In genomic region chr7:99002146-99002826, GRCh38 we compare ENCODE assay signal across 20 cellular contexts.
DNase-seq lines count a peak whose midpoint lies in the region; ATAC-seq and TF ChIP-seq lines count a peak whose summit lies in the region.
"Had no signal": no experiment of that assay in that cellular context is flagged by ENCODE, and none has a peak within 500 bp of the region (broad histone marks: within the 10 kb centered on the region; RNA-seq: fewer than 3 reads in every experiment).

No MANE protein-coding gene starts in this region.

- H3K9me3 Mint-ChIP-seq in activated T-cell treated with anti-CD3 and anti-CD28 coated beads, Interleukin-2, amount 50 U/mL, for 24 hours = no peaks in the 10 kb centered on the region
- H3K9me3 Mint-ChIP-seq in stimulated activated naive CD8-positive, alpha-beta T cell treated with anti-CD3 and anti-CD28 coated beads, Interleukin-15, amount 100 ng/mL, for 72 hours = no peaks in the 10 kb centered on the region
- peaks cover 2% of the 10 kb centered on the region for H3K9me3 Mint-ChIP-seq in glutamatergic neuron (ENCODE audit: unreplicated experiment)
- no peaks in the 10 kb centered on the region for H3K9me3 Mint-ChIP-seq in endodermal cell
- H3K9me3 Mint-ChIP-seq: activated naive CD4-positive, alpha-beta T cell treated with anti-CD3 and anti-CD28 coated beads, Interleukin-2, amount 50 U/mL, for 24 hours; HFFc6; T-helper 2 cell treated with Interferon-gamma antibody and Interleukin-4, amounts not matched to agents 5 μg/mL and 100 μg/mL, for 36 hours had no signal

- H3K36me3 Mint-ChIP-seq in activated T-cell treated with anti-CD3 and anti-CD28 coated beads, Interleukin-2, amount 50 U/mL, for 24 hours (ENCODE audit: low read depth) = peaks cover 92% of the 10 kb centered on the region
- H3K36me3 Mint-ChIP-seq in glutamatergic neuron (ENCODE audit: unreplicated experiment) (no peaks in the 10 kb centered on the region), endodermal cell (ENCODE audit: low read depth) (peaks cover 71% of the 10 kb centered on the region)

- ATAC-seq in left lobe of liver = no peak
- no peak for ATAC-seq in stimulated activated naive CD8-positive, alpha-beta T cell treated with anti-CD3 and anti-CD28 coated beads, Interleukin-15, amount 100 ng/mL, for 72 hours
- ATAC-seq: activated CD4-positive, CD25-positive, alpha-beta regulatory T cell treated with anti-CD3 and anti-CD28 coated beads, Interleukin-2, amount 50 U/mL, for 24 hours; SK-N-SH treated with all-trans-retinoic acid at 6 μM for 48 hours had no signal

- TF ChIP-seq CTCF in glutamatergic neuron (IDR thresholded peaks at IDR 0.05; ENCODE audit: partially characterized antibody, unreplicated experiment) (no peak), endodermal cell (conservative IDR thresholded peaks at IDR 0.05) (no peak)

- 90 to 91% methylated on average over 11 to 12 of the region's 12 CpGs for WGBS in endodermal cell (ENCODE audit: insufficient coverage in 1 of 2, insufficient read length in 1 of 2), 2 experiments

- H3K27me3 Mint-ChIP-seq in activated T-cell treated with anti-CD3 and anti-CD28 coated beads, Interleukin-2, amount 50 U/mL, for 24 hours = no peaks in the 10 kb centered on the region
- H3K27me3 Mint-ChIP-seq in stimulated activated naive CD8-positive, alpha-beta T cell treated with anti-CD3 and anti-CD28 coated beads, Interleukin-15, amount 100 ng/mL, for 72 hours = no peaks in the 10 kb centered on the region
- H3K27me3 Mint-ChIP-seq in glutamatergic neuron (ENCODE audit: unreplicated experiment) = peaks cover 2% of the 10 kb centered on the region
- no peaks in the 10 kb centered on the region for H3K27me3 Mint-ChIP-seq in endodermal cell (ENCODE audit: insufficient read depth)
- H3K27me3 Mint-ChIP-seq: activated naive CD4-positive, alpha-beta T cell treated with anti-CD3 and anti-CD28 coated beads, Interleukin-2, amount 50 U/mL, for 24 hours had no signal

- no peak overlapping the region for H3K9ac ChIP-seq in endodermal cell (ENCODE audit: extremely low read depth, low read length, poor library complexity, severe bottlenecking)

- peak overlapping the region; percentile 61 for H3K27ac Mint-ChIP-seq in activated T-cell treated with anti-CD3 and anti-CD28 coated beads, Interleukin-2, amount 50 U/mL, for 24 hours
- H3K27ac Mint-ChIP-seq in stimulated activated naive CD8-positive, alpha-beta T cell treated with anti-CD3 and anti-CD28 coated beads, Interleukin-15, amount 100 ng/mL, for 72 hours = peak overlapping the region; percentile 44 to 93
- no peak overlapping the region for H3K27ac Mint-ChIP-seq in glutamatergic neuron (ENCODE audit: unreplicated experiment)
- no peak overlapping the region for H3K27ac Mint-ChIP-seq in endodermal cell
- H3K27ac Mint-ChIP-seq: activated naive CD4-positive, alpha-beta T cell treated with anti-CD3 and anti-CD28 coated beads, Interleukin-2, amount 50 U/mL, for 24 hours; HFFc6; T-helper 2 cell treated with Interferon-gamma antibody and Interleukin-4, amounts not matched to agents 5 μg/mL and 100 μg/mL, for 36 hours had no signal

- H3K4me3 ChIP-seq in endodermal cell (ENCODE audit: low read length) = no peak overlapping the region
- H3K4me3 ChIP-seq: esophagus squamous epithelium had no signal

- no peak for DNase-seq in activated T-cell treated with anti-CD3 and anti-CD28 coated beads, Interleukin-2, amount 50 U/mL, for 24 hours
- no peak for DNase-seq in activated T-cell treated with anti-CD3 and anti-CD28 coated beads, Interleukin-2, amount 50 U/mL, for 1 hour
- DNase-seq in activated CD8-positive, alpha-beta memory T cell treated with anti-CD3 and anti-CD28 coated beads, Interleukin-2, amount 50 U/mL, for 48 hours = peak; percentile 42
- DNase-seq in left lobe of liver (ENCODE audit: low spot score) (peak; percentile 32), glutamatergic neuron (no peak), NCI-H748 treated with DMSO at 0.1 percent for 48 hours (lab: John Stamatoyannopoulos, UW) (no peak), endodermal cell (no peak)
- DNase-seq in stimulated activated naive CD8-positive, alpha-beta T cell treated with anti-CD3 and anti-CD28 coated beads, Interleukin-15, amount 100 ng/mL, for 72 hours = no peak
- DNase-seq: effector memory CD4-positive, alpha-beta T cell; esophagus squamous epithelium; HFFc6; NCI-H510A; right cardiac atrium; RPMI8226; stimulated activated CD4-positive, alpha-beta T cell treated with anti-CD3 and anti-CD28 coated beads, Interleukin-12 subunit alpha, Interleukin-12 subunit beta, amount 100 ng/mL, for 4 hours had no signal

- H3K27ac ChIP-seq in endodermal cell (ENCODE audit: low read depth, low read length) = no peak overlapping the region
- H3K27ac ChIP-seq: esophagus squamous epithelium, HL-60 had no signal

- H3K4me3 Mint-ChIP-seq in activated T-cell treated with anti-CD3 and anti-CD28 coated beads, Interleukin-2, amount 50 U/mL, for 24 hours = no peak overlapping the region
- peak overlapping the region; percentile 37 to 61 for H3K4me3 Mint-ChIP-seq in stimulated activated naive CD8-positive, alpha-beta T cell treated with anti-CD3 and anti-CD28 coated beads, Interleukin-15, amount 100 ng/mL, for 72 hours
- H3K4me3 Mint-ChIP-seq in glutamatergic neuron (ENCODE audit: unreplicated experiment) = no peak overlapping the region
- H3K4me3 Mint-ChIP-seq in endodermal cell = no peak overlapping the region
- H3K4me3 Mint-ChIP-seq: activated naive CD4-positive, alpha-beta T cell treated with anti-CD3 and anti-CD28 coated beads, Interleukin-2, amount 50 U/mL, for 24 hours; HFFc6; T-helper 2 cell treated with Interferon-gamma antibody and Interleukin-4, amounts not matched to agents 5 μg/mL and 100 μg/mL, for 36 hours had no signal

- H3K36me3 ChIP-seq in endodermal cell (ENCODE audit: control insufficient read depth, insufficient read depth, low read length) = peaks cover 81% of the 10 kb centered on the region

- H3K4me1 ChIP-seq in endodermal cell (ENCODE audit: control insufficient read depth, insufficient read depth, low read length) = no peaks in the 10 kb centered on the region
- H3K4me1 ChIP-seq: esophagus squamous epithelium had no signal

- H3K4me1 Mint-ChIP-seq in activated T-cell treated with anti-CD3 and anti-CD28 coated beads, Interleukin-2, amount 50 U/mL, for 24 hours (ENCODE audit: low read depth) = peaks cover 16% of the 10 kb centered on the region
- H3K4me1 Mint-ChIP-seq in stimulated activated naive CD8-positive, alpha-beta T cell treated with anti-CD3 and anti-CD28 coated beads, Interleukin-15, amount 100 ng/mL, for 72 hours = peaks cover 37% of the 10 kb centered on the region
- no peaks in the 10 kb centered on the region for H3K4me1 Mint-ChIP-seq in glutamatergic neuron (ENCODE audit: low read depth, unreplicated experiment)
- H3K4me1 Mint-ChIP-seq in endodermal cell = no peaks in the 10 kb centered on the region

- no peaks in the 10 kb centered on the region for H3K9me3 ChIP-seq in endodermal cell (ENCODE audit: control insufficient read depth, low read length)
- H3K9me3 ChIP-seq: esophagus squamous epithelium had no signal

- H3K27me3 ChIP-seq in endodermal cell (ENCODE audit: control insufficient read depth, insufficient read depth, low read length, poor library complexity, severe bottlenecking) = no peaks in the 10 kb centered on the region
- H3K27me3 ChIP-seq: esophagus squamous epithelium had no signal

Comparison
In these comparisons a context has a peak if more than half of its experiments do, and no peak if none do; other contexts are left out.
1. DNase-seq: peak in activated CD8-positive, alpha-beta memory T cell treated with anti-CD3 and anti-CD28 coated beads, Interleukin-2, amount 50 U/mL, for 48 hours (single experiment) and left lobe of liver (single experiment); none in activated T-cell treated with anti-CD3 and anti-CD28 coated beads, Interleukin-2, amount 50 U/mL, for 24 hours (single experiment), activated T-cell treated with anti-CD3 and anti-CD28 coated beads, Interleukin-2, amount 50 U/mL, for 1 hour (single experiment), stimulated activated naive CD8-positive, alpha-beta T cell treated with anti-CD3 and anti-CD28 coated beads, Interleukin-15, amount 100 ng/mL, for 72 hours (0 of 2), glutamatergic neuron (single experiment), NCI-H748 treated with DMSO at 0.1 percent for 48 hours (single experiment) and endodermal cell (single experiment).
2. H3K27ac Mint-ChIP-seq: peak in activated T-cell treated with anti-CD3 and anti-CD28 coated beads, Interleukin-2, amount 50 U/mL, for 24 hours (single experiment) and stimulated activated naive CD8-positive, alpha-beta T cell treated with anti-CD3 and anti-CD28 coated beads, Interleukin-15, amount 100 ng/mL, for 72 hours (2 of 2); none in glutamatergic neuron (single experiment) and endodermal cell (single experiment).
3. H3K4me3 Mint-ChIP-seq: peak in stimulated activated naive CD8-positive, alpha-beta T cell treated with anti-CD3 and anti-CD28 coated beads, Interleukin-15, amount 100 ng/mL, for 72 hours (2 of 2); none in activated T-cell treated with anti-CD3 and anti-CD28 coated beads, Interleukin-2, amount 50 U/mL, for 24 hours (single experiment), glutamatergic neuron (single experiment) and endodermal cell (single experiment).